In the genomic region with DNA sequence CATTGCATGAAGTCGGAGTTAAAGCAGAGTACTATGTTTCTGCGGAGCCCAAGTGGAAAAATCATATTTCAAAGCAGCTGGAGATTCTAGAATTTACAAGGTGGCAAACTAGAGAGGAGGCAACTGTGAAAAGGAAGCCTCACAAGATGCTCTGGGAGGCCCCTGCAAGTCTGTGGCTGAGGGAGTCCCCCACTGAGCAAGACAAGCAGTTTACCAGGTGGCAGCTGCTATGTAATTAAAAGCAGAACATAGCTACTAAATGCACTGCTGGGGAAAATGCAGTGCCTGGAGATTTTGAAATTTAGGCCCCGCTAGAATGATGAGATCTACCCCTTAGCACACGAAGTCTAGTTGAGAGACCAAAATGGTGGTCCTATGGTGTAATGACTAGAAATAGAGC, we compare ENCODE assay signal across 15 cellular contexts.
DNase-seq lines count a peak whose midpoint lies in the region; ATAC-seq and TF ChIP-seq lines count a peak whose summit lies in the region.
"Had no signal": no experiment of that assay in that cellular context is flagged by ENCODE, and none has a peak within 500 bp of the region (broad histone marks: within the 10 kb centered on the region; RNA-seq: fewer than 3 reads in every experiment).

No MANE protein-coding gene starts in this region.

- TF ChIP-seq CTCF in GM23338 (conservative IDR thresholded peaks at IDR 0.05; ENCODE audit: low read depth in 2 of 2): no peak
- no peak for TF ChIP-seq CTCF in glutamatergic neuron (IDR thresholded peaks at IDR 0.05; ENCODE audit: partially characterized antibody, unreplicated experiment)
- TF ChIP-seq CTCF in neural progenitor cell (IDR thresholded peaks at IDR 0.05): no peak
- TF ChIP-seq CTCF in heart left ventricle (IDR thresholded peaks at IDR 0.05): no peak

- H3K4me2 ChIP-seq in GM23338: 0 out of 2 replicates have a peak overlapping the region, but pooled peaks have one; percentile 20
- peak overlapping the region; percentile 53 for H3K4me2 ChIP-seq in neural progenitor cell

- H4K20me1 ChIP-seq in GM23338 (replicated peaks; ENCODE audit: insufficient read depth) (no peaks in the 10 kb centered on the region), neural progenitor cell (ENCODE audit: low read depth) (no peaks in the 10 kb centered on the region)

- no peak overlapping the region; the same call in 1 of the 2 replicates for H2AFZ ChIP-seq in GM23338
- H2AFZ ChIP-seq in neural progenitor cell (replicated peaks): no peak overlapping the region

- no peak overlapping the region for H3K4me3 Mint-ChIP-seq in GM23338
- peak overlapping the region; percentile 72 for H3K4me3 Mint-ChIP-seq in glutamatergic neuron (ENCODE audit: unreplicated experiment)
- H3K4me3 Mint-ChIP-seq in neural progenitor cell: no peak overlapping the region
- H3K4me3 Mint-ChIP-seq: CD4-positive, alpha-beta memory T cell; HFFc6 had no signal

- intact Hi-C loops in heart left ventricle (cut with DNase I): no loop called here

- no peak overlapping the region for H3K27ac ChIP-seq in GM23338 (ENCODE audit: low read depth)
- H3K27ac ChIP-seq in neural progenitor cell: no peak overlapping the region
- no peak overlapping the region for H3K27ac ChIP-seq in heart left ventricle

- H3K36me3 Mint-ChIP-seq in GM23338 (ENCODE audit: low read depth): no peaks in the 10 kb centered on the region
- peaks cover 1% of the 10 kb centered on the region for H3K36me3 Mint-ChIP-seq in glutamatergic neuron (ENCODE audit: unreplicated experiment)
- no peaks in the 10 kb centered on the region for H3K36me3 Mint-ChIP-seq in neural progenitor cell
- H3K36me3 Mint-ChIP-seq: CD4-positive, alpha-beta memory T cell had no signal

- H3K27ac Mint-ChIP-seq in GM23338 (no peak overlapping the region), glutamatergic neuron (ENCODE audit: unreplicated experiment) (peak overlapping the region; percentile 89), neural progenitor cell (no peak overlapping the region)
- H3K27ac Mint-ChIP-seq: CD4-positive, alpha-beta memory T cell; HFFc6 had no signal

- H3K27me3 ChIP-seq in GM23338 (ENCODE audit: insufficient read depth) (no peaks in the 10 kb centered on the region), neural progenitor cell (no peaks in the 10 kb centered on the region), heart left ventricle (no peaks in the 10 kb centered on the region)

- H3K9me3 ChIP-seq in neural progenitor cell (ENCODE audit: low read depth) (no peaks in the 10 kb centered on the region), heart left ventricle (peaks cover 0 to 16% (median 0%) of the 10 kb centered on the region in 12 donors)
- H3K9me3 ChIP-seq: HAP-1 had no signal

- H3K36me3 ChIP-seq in GM23338 (ENCODE audit: insufficient read depth) (peaks cover 5% of the 10 kb centered on the region; the same call in 1 of the 2 replicates), neural progenitor cell (no peaks in the 10 kb centered on the region), heart left ventricle (no peaks in the 10 kb centered on the region)
- H3K36me3 ChIP-seq: HAP-1 had no signal

- WGBS in heart left ventricle, 4 donors: 91 to 97% (median 93%) methylated on average over 4 of the region's 4 CpGs

- H3K4me1 ChIP-seq in GM23338 (ENCODE audit: insufficient read depth) (peaks cover 15% of the 10 kb centered on the region), neural progenitor cell (peaks cover 10% of the 10 kb centered on the region), heart left ventricle (no peaks in the 10 kb centered on the region)
- H3K4me1 ChIP-seq: HAP-1 had no signal

- peaks cover 4% of the 10 kb centered on the region for H3K27me3 Mint-ChIP-seq in GM23338 (ENCODE audit: insufficient read depth, low read depth, poor library complexity)
- peaks cover 1% of the 10 kb centered on the region for H3K27me3 Mint-ChIP-seq in glutamatergic neuron (ENCODE audit: unreplicated experiment)
- no peaks in the 10 kb centered on the region for H3K27me3 Mint-ChIP-seq in neural progenitor cell (ENCODE audit: insufficient read depth, low read depth)

- no peaks in the 10 kb centered on the region for H3K79me2 ChIP-seq in GM23338 (replicated peaks; ENCODE audit: insufficient read depth)
- no peaks in the 10 kb centered on the region for H3K79me2 ChIP-seq in neural progenitor cell (ENCODE audit: low read depth)

- no peaks in the 10 kb centered on the region for H3F3A ChIP-seq in GM23338 (replicated peaks; ENCODE audit: low read depth)
- H3F3A ChIP-seq in neural progenitor cell (ENCODE audit: low read depth): no peaks in the 10 kb centered on the region

- DNase-seq in G401 (ENCODE audit: low spot score) (peak; percentile 76), GM23338 (ENCODE audit: low spot score) (no peak), glutamatergic neuron (no peak), neural progenitor cell (ENCODE audit: low spot score) (peak; percentile 26), heart left ventricle (no peak), NCI-H187 (lab: John Stamatoyannopoulos, UW) (no peak)
- DNase-seq: Calu3; CD4-positive, alpha-beta memory T cell; COR-L47; DMS53; DMS79 treated with DMSO at 0.1 percent for 48 hours; GOT3; HFFc6 had no signal

- H3K9me3 Mint-ChIP-seq in GM23338 (no peaks in the 10 kb centered on the region), glutamatergic neuron (ENCODE audit: unreplicated experiment) (peaks cover 5% of the 10 kb centered on the region), neural progenitor cell (peaks cover 14% of the 10 kb centered on the region)
- H3K9me3 Mint-ChIP-seq: HFFc6 had no signal

- in situ Hi-C loops in G401 (cut with HindIII; ENCODE audit: low sequenced_read_pairs): no loop called here

- peaks cover 13% of the 10 kb centered on the region for H3K4me1 Mint-ChIP-seq in GM23338
- H3K4me1 Mint-ChIP-seq in glutamatergic neuron (ENCODE audit: low read depth, unreplicated experiment): peaks cover 26% of the 10 kb centered on the region
- H3K4me1 Mint-ChIP-seq in neural progenitor cell: peaks cover 10% of the 10 kb centered on the region
- H3K4me1 Mint-ChIP-seq: CD4-positive, alpha-beta memory T cell had no signal

- TF ChIP-seq POLR2A in heart left ventricle (IDR thresholded peaks at IDR 0.05): no peak

- H3K4me3 ChIP-seq in GM23338 (no peak overlapping the region), neural progenitor cell (no peak overlapping the region), heart left ventricle (no peak overlapping the region)
- H3K4me3 ChIP-seq: HAP-1 had no signal

- H3K9ac ChIP-seq in neural progenitor cell: no peak overlapping the region

- ATAC-seq in GM23338 (peak; percentile 61; the same call in 2 of the 3 replicates), GM18867 (IDR thresholded peaks at IDR 0.05; ENCODE audit: unreplicated experiment) (no peak), heart left ventricle (no peak)

- H3K9me2 ChIP-seq in GM23338 (ENCODE audit: insufficient read depth): peaks cover 7% of the 10 kb centered on the region

TF ChIP-seq in GM23338, 12 proteins besides CTCF, POLR2A, EP300 and RAD21 (continues in another document):
- TF ChIP-seq JUNB (IDR thresholded peaks at IDR 0.05; ENCODE audit: unreplicated experiment) (no peak), ZNF114 (CRISPR knock-in tag; IDR thresholded peaks at IDR 0.05) (no peak), NANOG (IDR thresholded peaks at IDR 0.05; ENCODE audit: borderline replicate concordance) (no peak), STAT1 (IDR thresholded peaks at IDR 0.05; ENCODE audit: unreplicated experiment) (no peak), REST (IDR thresholded peaks at IDR 0.05; ENCODE audit: unreplicated experiment) (no peak)

Comparison
In these comparisons a context has a peak if more than half of its experiments do, and no peak if none do; other contexts are left out.
1. DNase-seq: peak in G401 (single experiment) and neural progenitor cell (single experiment); none in GM23338 (single experiment), glutamatergic neuron (single experiment), heart left ventricle (0 of 5) and NCI-H187 (0 of 2).